Comparison of ENCODE assay signal across 1 cellular context in the genomic region with DNA sequence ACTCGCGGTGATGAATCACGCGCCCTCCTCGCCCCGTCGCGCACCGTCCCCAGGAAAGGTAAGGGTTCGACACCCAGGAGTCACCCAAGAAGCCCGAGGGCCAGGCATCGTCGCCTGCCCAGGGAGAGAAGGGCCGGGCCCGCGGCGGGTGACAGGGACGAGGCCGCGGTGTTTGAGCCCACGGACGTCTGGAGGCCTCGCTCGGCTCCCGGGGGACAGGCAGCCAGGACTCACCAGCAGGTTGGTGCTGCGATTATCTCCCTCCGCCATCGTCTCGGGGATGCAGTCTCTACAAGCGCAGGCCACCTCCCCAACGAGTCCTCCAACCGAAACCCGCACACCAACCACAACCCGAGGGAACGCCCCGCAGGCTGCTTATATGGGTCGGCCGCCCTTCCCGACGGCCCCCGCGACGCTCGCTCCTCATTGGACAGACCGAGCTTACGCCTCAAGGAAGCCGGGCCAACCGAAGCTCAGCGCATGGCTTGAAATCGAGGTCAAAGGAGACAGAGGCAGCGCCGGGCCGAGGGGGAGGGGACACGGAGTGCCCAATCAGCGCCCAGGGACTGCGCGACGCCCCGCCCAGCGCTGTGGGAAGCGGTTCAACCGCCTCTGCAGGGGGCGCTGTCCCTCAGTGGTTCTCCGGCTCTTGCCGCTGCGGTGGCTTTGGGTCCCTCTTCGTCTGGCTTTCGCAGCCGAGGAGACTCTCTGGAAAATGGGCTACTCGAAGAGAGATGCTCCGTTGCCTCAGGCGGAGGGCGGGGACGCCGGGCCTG.
TF ChIP-seq lines count a peak whose summit lies in the region.

A gene (minus strand): TSS at position 353 of the 776 bp plus-strand sequence. CDS start 83 bp downstream, at position 270.

TF ChIP-seq in H1, 55 proteins besides CTCF, POLR2A, EP300 and RAD21:
- TF ChIP-seq KDM5A (IDR thresholded peaks at IDR 0.05; ENCODE audit: low read length) (no peak), RBBP5 (IDR thresholded peaks at IDR 0.05; ENCODE audit: borderline replicate concordance, low read depth, low read length) (peak; percentile 79; the same call in 1 of the 2 replicates), ASH2L (IDR thresholded peaks at IDR 0.05; ENCODE audit: low read length) (peak; percentile 40), JUND (IDR thresholded peaks at IDR 0.05; ENCODE audit: low read length) (no peak), CBX5 (IDR thresholded peaks at IDR 0.05; ENCODE audit: low read depth, low read length) (no peak), BRCA1 (IDR thresholded peaks at IDR 0.05; ENCODE audit: low read depth, low read length) (no peak), NANOG (IDR thresholded peaks at IDR 0.05; ENCODE audit: insufficient read depth, low read depth, low read length, poor library complexity, severe bottlenecking) (no peak), CHD2 (IDR thresholded peaks at IDR 0.05; ENCODE audit: low read length) (peak; percentile 80), ZNF274 (IDR thresholded peaks at IDR 0.05; ENCODE audit: borderline replicate concordance, extremely low read depth, low read length) (no peak), TEAD4 (IDR thresholded peaks at IDR 0.05; ENCODE audit: low read depth, low read length) (no peak), YY1 (IDR thresholded peaks at IDR 0.05; ENCODE audit: low read depth, low read length) (0 out of 2 replicates have a peak, but pooled peaks have one; percentile 33), BACH1 (IDR thresholded peaks at IDR 0.05; ENCODE audit: low read length) (no peak), SP2 (IDR thresholded peaks at IDR 0.05; ENCODE audit: low read length) (no peak; the same call in 1 of the 2 replicates), POLR2AphosphoS5 (IDR thresholded peaks at IDR 0.05; ENCODE audit: low read depth, low read length) (peak; percentile 100), CEBPB (IDR thresholded peaks at IDR 0.05; ENCODE audit: low read depth, low read length) (no peak), KDM4A (IDR thresholded peaks at IDR 0.05; ENCODE audit: low read depth, low read length, severe bottlenecking) (peak; percentile 35), EZH2 (IDR thresholded peaks at IDR 0.05; ENCODE audit: low read depth, low read length, severe bottlenecking) (no peak), RNF2 (IDR thresholded peaks at IDR 0.05; ENCODE audit: borderline replicate concordance, low read depth, low read length, missing control alignments, poor library complexity, severe bottlenecking) (no peak), TBP (IDR thresholded peaks at IDR 0.05; ENCODE audit: low read depth, low read length) (peak; percentile 98), KDM1A (IDR thresholded peaks at IDR 0.05; ENCODE audit: borderline replicate concordance, low read length) (no peak), SIX5 (IDR thresholded peaks at IDR 0.05; ENCODE audit: low read depth, low read length) (no peak), SAP30 (IDR thresholded peaks at IDR 0.05; ENCODE audit: insufficient read depth, insufficient replicate concordance, low read length) (no peak), SIN3A (conservative IDR thresholded peaks at IDR 0.05 in 1 of 2, IDR thresholded peaks at IDR 0.05 in 1 of 2; ENCODE audit: low read depth in 1 of 2, low read length in 2 of 2) (peak; percentile 66 to 76; a peak in 3 of 4 replicates), CREB1 (IDR thresholded peaks at IDR 0.05) (peak; percentile 69), GABPA (IDR thresholded peaks at IDR 0.05; ENCODE audit: borderline replicate concordance, insufficient read depth, low read length) (no peak), SP1 (IDR thresholded peaks at IDR 0.05; ENCODE audit: low read depth, low read length) (peak; percentile 64; the same call in 1 of the 2 replicates), SRF (IDR thresholded peaks at IDR 0.05; ENCODE audit: low read depth, low read length) (no peak), CHD1 (IDR thresholded peaks at IDR 0.05; ENCODE audit: low read depth, low read length) (no peak), HDAC6 (IDR thresholded peaks at IDR 0.05; ENCODE audit: low read depth, low read length) (no peak), TAF1 (IDR thresholded peaks at IDR 0.05; ENCODE audit: low read depth, low read length) (peak; percentile 99), GTF2F1 (IDR thresholded peaks at IDR 0.05; ENCODE audit: borderline replicate concordance, low read depth, low read length) (peak; percentile 95), TAF7 (optimal IDR thresholded peaks at IDR 0.05; ENCODE audit: borderline replicate concordance, low read depth, low read length) (peak; percentile 90), CTBP2 (IDR thresholded peaks at IDR 0.05; ENCODE audit: borderline replicate concordance, insufficient read depth, insufficient read length, low read length) (no peak), CBX8 (IDR thresholded peaks at IDR 0.05; ENCODE audit: borderline replicate concordance, low read depth, low read length) (no peak), SP4 (IDR thresholded peaks at IDR 0.05; ENCODE audit: low read length) (peak; percentile 83), RXRA (IDR thresholded peaks at IDR 0.05; ENCODE audit: insufficient read depth, low read depth, low read length) (no peak), RFX5 (IDR thresholded peaks at IDR 0.05; ENCODE audit: borderline replicate concordance, low read depth, low read length) (0 out of 2 replicates have a peak, but pooled peaks have one; percentile 17), BCL11A (IDR thresholded peaks at IDR 0.05; ENCODE audit: low read depth in 2 of 2, low read length in 2 of 2) (no peak), PHF8 (conservative IDR thresholded peaks at IDR 0.05; ENCODE audit: low read depth, low read length) (peak; percentile 93), SUZ12 (IDR thresholded peaks at IDR 0.05; ENCODE audit: low read length) (no peak), FOSL1 (IDR thresholded peaks at IDR 0.05; ENCODE audit: insufficient read depth, low read depth, low read length) (no peak), POU5F1 (IDR thresholded peaks at IDR 0.05; ENCODE audit: low read depth, low read length) (no peak), TCF12 (IDR thresholded peaks at IDR 0.05; ENCODE audit: low read depth, low read length) (no peak), NRF1 (IDR thresholded peaks at IDR 0.05; ENCODE audit: low read depth, low read length) (peak; percentile 9; the same call in 1 of the 2 replicates), HDAC2 (IDR thresholded peaks at IDR 0.05; ENCODE audit: borderline replicate concordance in 1 of 2, low read depth in 2 of 2, low read length in 2 of 2) (peak in 1 of 2 experiments; percentile 67; a peak in 1 of 4 replicates), MAFK (IDR thresholded peaks at IDR 0.05; ENCODE audit: low read depth, low read length) (no peak), EGR1 (IDR thresholded peaks at IDR 0.05; ENCODE audit: borderline replicate concordance, low read depth, low read length) (no peak), JUN (IDR thresholded peaks at IDR 0.05; ENCODE audit: low read depth, low read length) (no peak), SIRT6 (IDR thresholded peaks at IDR 0.05; ENCODE audit: low read length) (no peak)
- TF ChIP-seq, protein P1, sequence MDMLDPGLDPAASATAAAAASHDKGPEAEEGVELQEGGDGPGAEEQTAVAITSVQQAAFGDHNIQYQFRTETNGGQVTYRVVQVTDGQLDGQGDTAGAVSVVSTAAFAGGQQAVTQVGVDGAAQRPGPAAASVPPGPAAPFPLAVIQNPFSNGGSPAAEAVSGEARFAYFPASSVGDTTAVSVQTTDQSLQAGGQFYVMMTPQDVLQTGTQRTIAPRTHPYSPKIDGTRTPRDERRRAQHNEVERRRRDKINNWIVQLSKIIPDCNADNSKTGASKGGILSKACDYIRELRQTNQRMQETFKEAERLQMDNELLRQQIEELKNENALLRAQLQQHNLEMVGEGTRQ (IDR thresholded peaks at IDR 0.05; ENCODE audit: low read length), result no peak
- TF ChIP-seq, protein P2, sequence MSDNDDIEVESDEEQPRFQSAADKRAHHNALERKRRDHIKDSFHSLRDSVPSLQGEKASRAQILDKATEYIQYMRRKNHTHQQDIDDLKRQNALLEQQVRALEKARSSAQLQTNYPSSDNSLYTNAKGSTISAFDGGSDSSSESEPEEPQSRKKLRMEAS (IDR thresholded peaks at IDR 0.05), result peak; percentile 93
- TF ChIP-seq, protein P3, sequence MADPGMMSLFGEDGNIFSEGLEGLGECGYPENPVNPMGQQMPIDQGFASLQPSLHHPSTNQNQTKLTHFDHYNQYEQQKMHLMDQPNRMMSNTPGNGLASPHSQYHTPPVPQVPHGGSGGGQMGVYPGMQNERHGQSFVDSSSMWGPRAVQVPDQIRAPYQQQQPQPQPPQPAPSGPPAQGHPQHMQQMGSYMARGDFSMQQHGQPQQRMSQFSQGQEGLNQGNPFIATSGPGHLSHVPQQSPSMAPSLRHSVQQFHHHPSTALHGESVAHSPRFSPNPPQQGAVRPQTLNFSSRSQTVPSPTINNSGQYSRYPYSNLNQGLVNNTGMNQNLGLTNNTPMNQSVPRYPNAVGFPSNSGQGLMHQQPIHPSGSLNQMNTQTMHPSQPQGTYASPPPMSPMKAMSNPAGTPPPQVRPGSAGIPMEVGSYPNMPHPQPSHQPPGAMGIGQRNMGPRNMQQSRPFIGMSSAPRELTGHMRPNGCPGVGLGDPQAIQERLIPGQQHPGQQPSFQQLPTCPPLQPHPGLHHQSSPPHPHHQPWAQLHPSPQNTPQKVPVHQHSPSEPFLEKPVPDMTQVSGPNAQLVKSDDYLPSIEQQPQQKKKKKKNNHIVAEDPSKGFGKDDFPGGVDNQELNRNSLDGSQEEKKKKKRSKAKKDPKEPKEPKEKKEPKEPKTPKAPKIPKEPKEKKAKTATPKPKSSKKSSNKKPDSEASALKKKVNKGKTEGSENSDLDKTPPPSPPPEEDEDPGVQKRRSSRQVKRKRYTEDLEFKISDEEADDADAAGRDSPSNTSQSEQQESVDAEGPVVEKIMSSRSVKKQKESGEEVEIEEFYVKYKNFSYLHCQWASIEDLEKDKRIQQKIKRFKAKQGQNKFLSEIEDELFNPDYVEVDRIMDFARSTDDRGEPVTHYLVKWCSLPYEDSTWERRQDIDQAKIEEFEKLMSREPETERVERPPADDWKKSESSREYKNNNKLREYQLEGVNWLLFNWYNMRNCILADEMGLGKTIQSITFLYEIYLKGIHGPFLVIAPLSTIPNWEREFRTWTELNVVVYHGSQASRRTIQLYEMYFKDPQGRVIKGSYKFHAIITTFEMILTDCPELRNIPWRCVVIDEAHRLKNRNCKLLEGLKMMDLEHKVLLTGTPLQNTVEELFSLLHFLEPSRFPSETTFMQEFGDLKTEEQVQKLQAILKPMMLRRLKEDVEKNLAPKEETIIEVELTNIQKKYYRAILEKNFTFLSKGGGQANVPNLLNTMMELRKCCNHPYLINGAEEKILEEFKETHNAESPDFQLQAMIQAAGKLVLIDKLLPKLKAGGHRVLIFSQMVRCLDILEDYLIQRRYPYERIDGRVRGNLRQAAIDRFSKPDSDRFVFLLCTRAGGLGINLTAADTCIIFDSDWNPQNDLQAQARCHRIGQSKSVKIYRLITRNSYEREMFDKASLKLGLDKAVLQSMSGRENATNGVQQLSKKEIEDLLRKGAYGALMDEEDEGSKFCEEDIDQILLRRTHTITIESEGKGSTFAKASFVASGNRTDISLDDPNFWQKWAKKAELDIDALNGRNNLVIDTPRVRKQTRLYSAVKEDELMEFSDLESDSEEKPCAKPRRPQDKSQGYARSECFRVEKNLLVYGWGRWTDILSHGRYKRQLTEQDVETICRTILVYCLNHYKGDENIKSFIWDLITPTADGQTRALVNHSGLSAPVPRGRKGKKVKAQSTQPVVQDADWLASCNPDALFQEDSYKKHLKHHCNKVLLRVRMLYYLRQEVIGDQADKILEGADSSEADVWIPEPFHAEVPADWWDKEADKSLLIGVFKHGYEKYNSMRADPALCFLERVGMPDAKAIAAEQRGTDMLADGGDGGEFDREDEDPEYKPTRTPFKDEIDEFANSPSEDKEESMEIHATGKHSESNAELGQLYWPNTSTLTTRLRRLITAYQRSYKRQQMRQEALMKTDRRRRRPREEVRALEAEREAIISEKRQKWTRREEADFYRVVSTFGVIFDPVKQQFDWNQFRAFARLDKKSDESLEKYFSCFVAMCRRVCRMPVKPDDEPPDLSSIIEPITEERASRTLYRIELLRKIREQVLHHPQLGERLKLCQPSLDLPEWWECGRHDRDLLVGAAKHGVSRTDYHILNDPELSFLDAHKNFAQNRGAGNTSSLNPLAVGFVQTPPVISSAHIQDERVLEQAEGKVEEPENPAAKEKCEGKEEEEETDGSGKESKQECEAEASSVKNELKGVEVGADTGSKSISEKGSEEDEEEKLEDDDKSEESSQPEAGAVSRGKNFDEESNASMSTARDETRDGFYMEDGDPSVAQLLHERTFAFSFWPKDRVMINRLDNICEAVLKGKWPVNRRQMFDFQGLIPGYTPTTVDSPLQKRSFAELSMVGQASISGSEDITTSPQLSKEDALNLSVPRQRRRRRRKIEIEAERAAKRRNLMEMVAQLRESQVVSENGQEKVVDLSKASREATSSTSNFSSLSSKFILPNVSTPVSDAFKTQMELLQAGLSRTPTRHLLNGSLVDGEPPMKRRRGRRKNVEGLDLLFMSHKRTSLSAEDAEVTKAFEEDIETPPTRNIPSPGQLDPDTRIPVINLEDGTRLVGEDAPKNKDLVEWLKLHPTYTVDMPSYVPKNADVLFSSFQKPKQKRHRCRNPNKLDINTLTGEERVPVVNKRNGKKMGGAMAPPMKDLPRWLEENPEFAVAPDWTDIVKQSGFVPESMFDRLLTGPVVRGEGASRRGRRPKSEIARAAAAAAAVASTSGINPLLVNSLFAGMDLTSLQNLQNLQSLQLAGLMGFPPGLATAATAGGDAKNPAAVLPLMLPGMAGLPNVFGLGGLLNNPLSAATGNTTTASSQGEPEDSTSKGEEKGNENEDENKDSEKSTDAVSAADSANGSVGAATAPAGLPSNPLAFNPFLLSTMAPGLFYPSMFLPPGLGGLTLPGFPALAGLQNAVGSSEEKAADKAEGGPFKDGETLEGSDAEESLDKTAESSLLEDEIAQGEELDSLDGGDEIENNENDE (IDR thresholded peaks at IDR 0.05; ENCODE audit: insufficient replicate concordance, low read length), result no peak
- TF ChIP-seq, protein P4, sequence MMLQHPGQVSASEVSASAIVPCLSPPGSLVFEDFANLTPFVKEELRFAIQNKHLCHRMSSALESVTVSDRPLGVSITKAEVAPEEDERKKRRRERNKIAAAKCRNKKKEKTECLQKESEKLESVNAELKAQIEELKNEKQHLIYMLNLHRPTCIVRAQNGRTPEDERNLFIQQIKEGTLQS (IDR thresholded peaks at IDR 0.05; ENCODE audit: insufficient read depth, low read depth, low read length), result no peak
- TF ChIP-seq, protein P5, sequence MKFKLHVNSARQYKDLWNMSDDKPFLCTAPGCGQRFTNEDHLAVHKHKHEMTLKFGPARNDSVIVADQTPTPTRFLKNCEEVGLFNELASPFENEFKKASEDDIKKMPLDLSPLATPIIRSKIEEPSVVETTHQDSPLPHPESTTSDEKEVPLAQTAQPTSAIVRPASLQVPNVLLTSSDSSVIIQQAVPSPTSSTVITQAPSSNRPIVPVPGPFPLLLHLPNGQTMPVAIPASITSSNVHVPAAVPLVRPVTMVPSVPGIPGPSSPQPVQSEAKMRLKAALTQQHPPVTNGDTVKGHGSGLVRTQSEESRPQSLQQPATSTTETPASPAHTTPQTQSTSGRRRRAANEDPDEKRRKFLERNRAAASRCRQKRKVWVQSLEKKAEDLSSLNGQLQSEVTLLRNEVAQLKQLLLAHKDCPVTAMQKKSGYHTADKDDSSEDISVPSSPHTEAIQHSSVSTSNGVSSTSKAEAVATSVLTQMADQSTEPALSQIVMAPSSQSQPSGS (IDR thresholded peaks at IDR 0.05; ENCODE audit: low read length), result no peak
- TF ChIP-seq, protein P6, sequence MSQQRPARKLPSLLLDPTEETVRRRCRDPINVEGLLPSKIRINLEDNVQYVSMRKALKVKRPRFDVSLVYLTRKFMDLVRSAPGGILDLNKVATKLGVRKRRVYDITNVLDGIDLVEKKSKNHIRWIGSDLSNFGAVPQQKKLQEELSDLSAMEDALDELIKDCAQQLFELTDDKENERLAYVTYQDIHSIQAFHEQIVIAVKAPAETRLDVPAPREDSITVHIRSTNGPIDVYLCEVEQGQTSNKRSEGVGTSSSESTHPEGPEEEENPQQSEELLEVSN (IDR thresholded peaks at IDR 0.05), result peak; percentile 37; the same call in 1 of the 2 replicates
